Comparison of ENCODE assay signal across 8 cellular contexts in genomic region chr4:47462799-47463234, GRCh38. TPM values are rescaled to one million over a fixed set of nuclear protein-coding genes. Genes with fewer than 3 reads are reported as not detected.
DNase-seq lines count a peak whose midpoint lies in the region; ATAC-seq and TF ChIP-seq lines count a peak whose summit lies in the region.

No MANE protein-coding gene starts in this region.

- in situ Hi-C loops in KBM-7 (cut with MboI; ENCODE audit: low pct_unique_long_range_greater_than_20kb, low sequenced_read_pairs): no loop called here

- peak overlapping the region; percentile 79 for H3K4me2 ChIP-seq in skeletal muscle satellite cell (ENCODE audit: low read length)

- H3K9me3 ChIP-seq in cardiac muscle cell (ENCODE audit: low read depth): no peaks in the 10 kb centered on the region
- H3K9me3 ChIP-seq in skeletal muscle satellite cell (replicated peaks; ENCODE audit: low read length): no peaks in the 10 kb centered on the region

- peak overlapping the region; percentile 78 for H3K27ac Mint-ChIP-seq in activated CD8-positive, alpha-beta memory T cell treated with anti-CD3 and anti-CD28 coated beads, Interleukin-2, amount 10 ng/mL, durations not matched to agents 7 days and 5 days

- no peaks in the 10 kb centered on the region for H3K27me3 Mint-ChIP-seq in activated CD8-positive, alpha-beta memory T cell treated with anti-CD3 and anti-CD28 coated beads, Interleukin-2, amount 10 ng/mL, durations not matched to agents 7 days and 5 days

- H3K4me1 Mint-ChIP-seq in activated CD8-positive, alpha-beta memory T cell treated with anti-CD3 and anti-CD28 coated beads, Interleukin-2, amount 10 ng/mL, durations not matched to agents 7 days and 5 days: peaks cover 30% of the 10 kb centered on the region

- no peaks in the 10 kb centered on the region for H3K27me3 ChIP-seq in cardiac muscle cell
- no peaks in the 10 kb centered on the region for H3K27me3 ChIP-seq in skeletal muscle satellite cell (ENCODE audit: control insufficient read depth, insufficient read depth, low read length)

- no peaks in the 10 kb centered on the region for H3K4me1 ChIP-seq in cardiac muscle cell (ENCODE audit: low read depth)
- peaks cover 10% of the 10 kb centered on the region for H3K4me1 ChIP-seq in skeletal muscle satellite cell (ENCODE audit: control insufficient read depth, insufficient read depth, low read length)

- DNase-seq in activated CD8-positive, alpha-beta memory T cell treated with anti-CD3 and anti-CD28 coated beads, Interleukin-2, amount 10 ng/mL, durations not matched to agents 7 days and 5 days: no peak
- DNase-seq in activated CD8-positive, alpha-beta memory T cell treated with anti-CD3 and anti-CD28 coated beads, Interleukin-2, amount 50 U/mL, for 4 hours: no peak
- DNase-seq in cardiac muscle cell (ENCODE audit: low read depth in 1 of 2, low spot score in 1 of 2) (no peak), NCI-H510A treated with DMSO at 0.1 percent for 48 hours (lab: John Stamatoyannopoulos, UW) (no peak), KBM-7 (no peak)

- CTCF ChIA-PET in activated CD8-positive, alpha-beta memory T cell treated with anti-CD3 and anti-CD28 coated beads, Interleukin-2, amount 10 ng/mL, durations not matched to agents 7 days and 5 days (lab: Charles Lee): interaction anchor here (0.7 to 2.3 kb wide), 12 partner anchors 10 to 158 kb away, joined by 3 to 16 read pairs (median 5); partner anchors contain the start of gene ATP10D

- no peak for TF ChIP-seq CTCF in WI38 (IDR thresholded peaks at IDR 0.05; ENCODE audit: low read depth, low read length)
- TF ChIP-seq CTCF in cardiac muscle cell (IDR thresholded peaks at IDR 0.05; ENCODE audit: low read depth, low read length): no peak

- H3K36me3 ChIP-seq in cardiac muscle cell (no peaks in the 10 kb centered on the region), skeletal muscle satellite cell (ENCODE audit: insufficient read depth, low read length) (no peaks in the 10 kb centered on the region)

- H3K4me3 Mint-ChIP-seq in activated CD8-positive, alpha-beta memory T cell treated with anti-CD3 and anti-CD28 coated beads, Interleukin-2, amount 10 ng/mL, durations not matched to agents 7 days and 5 days: peak overlapping the region; percentile 85

- peak overlapping the region; percentile 86 for H3K9ac ChIP-seq in skeletal muscle satellite cell (ENCODE audit: low read depth, low read length)

- ATAC-seq in activated CD8-positive, alpha-beta memory T cell treated with anti-CD3 and anti-CD28 coated beads, Interleukin-2, amount 10 ng/mL, durations not matched to agents 7 days and 5 days: no peak
- ATAC-seq in HG03066 (IDR thresholded peaks at IDR 0.05; ENCODE audit: low read depth, unreplicated experiment): peak; percentile 18

- H3K36me3 Mint-ChIP-seq in activated CD8-positive, alpha-beta memory T cell treated with anti-CD3 and anti-CD28 coated beads, Interleukin-2, amount 10 ng/mL, durations not matched to agents 7 days and 5 days: peaks cover 17% of the 10 kb centered on the region

- no peak overlapping the region for H3K27ac ChIP-seq in cardiac muscle cell

- H3K4me3 ChIP-seq in WI38 (ENCODE audit: low read depth, low read length) (peak overlapping the region; percentile 75), cardiac muscle cell (peak overlapping the region; percentile 80), skeletal muscle satellite cell (ENCODE audit: low read length) (peak overlapping the region; percentile 85)

- no peaks in the 10 kb centered on the region for H3K9me3 Mint-ChIP-seq in activated CD8-positive, alpha-beta memory T cell treated with anti-CD3 and anti-CD28 coated beads, Interleukin-2, amount 10 ng/mL, durations not matched to agents 7 days and 5 days (ENCODE audit: low read depth)

RNA-seq across cellular contexts. Expression of gene COMMD8, which starts 0.7 kb away (rescaled TPM):
- total RNA-seq in activated CD8-positive, alpha-beta memory T cell treated with anti-CD3 and anti-CD28 coated beads, Interleukin-2, amount 10 ng/mL, durations not matched to agents 7 days and 5 days: 10 to 100 TPM; 23.6 to 27.9 TPM
- total RNA-seq in cardiac muscle cell: 7.3 and 11.8 TPM in 2 replicates
- polyA plus RNA-seq in cardiac muscle cell: 30.9 and 41.1 TPM in 2 replicates
- total RNA-seq in skeletal muscle satellite cell (2012; rRNA removed): 31.0 and 34.7 TPM in 2 replicates

RNA-seq across cellular contexts. Expression of gene ATP10D, which starts 22.3 kb away (rescaled TPM):
- 10 to 100 TPM; 18.9 to 25.9 TPM for total RNA-seq in activated CD8-positive, alpha-beta memory T cell treated with anti-CD3 and anti-CD28 coated beads, Interleukin-2, amount 10 ng/mL, durations not matched to agents 7 days and 5 days
- total RNA-seq in cardiac muscle cell: 6.3 and 7.7 TPM in 2 replicates
- 5.5 and 7.9 TPM in 2 replicates for polyA plus RNA-seq in cardiac muscle cell
- 8.3 and 12.7 TPM in 2 replicates for total RNA-seq in skeletal muscle satellite cell (2012; rRNA removed)
